Comparison of ENCODE assay signal across 2 cellular contexts in the genomic region with DNA sequence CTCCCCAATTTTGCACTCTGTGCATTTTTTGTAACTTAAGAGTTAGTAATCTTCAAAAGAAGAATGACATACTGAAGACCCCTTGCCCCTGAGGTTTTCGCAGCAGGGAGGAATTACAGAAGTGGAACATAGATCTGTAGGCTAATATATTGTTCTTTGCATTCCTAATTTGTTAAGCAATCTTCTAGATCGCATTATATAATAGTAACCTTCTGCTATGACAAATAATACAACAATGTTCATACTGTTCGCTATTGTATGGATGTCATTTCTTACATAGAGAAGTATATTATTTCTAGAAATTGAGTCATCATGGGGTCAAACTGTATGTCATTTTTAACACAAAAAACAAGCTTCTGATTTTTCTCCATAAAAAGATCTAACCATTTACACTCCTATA.
TF ChIP-seq lines count a peak whose summit lies in the region.

No MANE protein-coding gene starts in this region.

TF ChIP-seq in A549, 52 proteins besides CTCF, POLR2A, EP300 and RAD21 (continued from another document):
- TF ChIP-seq, protein P1, sequence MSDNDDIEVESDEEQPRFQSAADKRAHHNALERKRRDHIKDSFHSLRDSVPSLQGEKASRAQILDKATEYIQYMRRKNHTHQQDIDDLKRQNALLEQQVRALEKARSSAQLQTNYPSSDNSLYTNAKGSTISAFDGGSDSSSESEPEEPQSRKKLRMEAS (IDR thresholded peaks at IDR 0.05) = no peak

TF ChIP-seq in HepG2, 621 proteins besides CTCF, POLR2A, EP300 and RAD21 (continued from another document):
- TF ChIP-seq, protein P2, sequence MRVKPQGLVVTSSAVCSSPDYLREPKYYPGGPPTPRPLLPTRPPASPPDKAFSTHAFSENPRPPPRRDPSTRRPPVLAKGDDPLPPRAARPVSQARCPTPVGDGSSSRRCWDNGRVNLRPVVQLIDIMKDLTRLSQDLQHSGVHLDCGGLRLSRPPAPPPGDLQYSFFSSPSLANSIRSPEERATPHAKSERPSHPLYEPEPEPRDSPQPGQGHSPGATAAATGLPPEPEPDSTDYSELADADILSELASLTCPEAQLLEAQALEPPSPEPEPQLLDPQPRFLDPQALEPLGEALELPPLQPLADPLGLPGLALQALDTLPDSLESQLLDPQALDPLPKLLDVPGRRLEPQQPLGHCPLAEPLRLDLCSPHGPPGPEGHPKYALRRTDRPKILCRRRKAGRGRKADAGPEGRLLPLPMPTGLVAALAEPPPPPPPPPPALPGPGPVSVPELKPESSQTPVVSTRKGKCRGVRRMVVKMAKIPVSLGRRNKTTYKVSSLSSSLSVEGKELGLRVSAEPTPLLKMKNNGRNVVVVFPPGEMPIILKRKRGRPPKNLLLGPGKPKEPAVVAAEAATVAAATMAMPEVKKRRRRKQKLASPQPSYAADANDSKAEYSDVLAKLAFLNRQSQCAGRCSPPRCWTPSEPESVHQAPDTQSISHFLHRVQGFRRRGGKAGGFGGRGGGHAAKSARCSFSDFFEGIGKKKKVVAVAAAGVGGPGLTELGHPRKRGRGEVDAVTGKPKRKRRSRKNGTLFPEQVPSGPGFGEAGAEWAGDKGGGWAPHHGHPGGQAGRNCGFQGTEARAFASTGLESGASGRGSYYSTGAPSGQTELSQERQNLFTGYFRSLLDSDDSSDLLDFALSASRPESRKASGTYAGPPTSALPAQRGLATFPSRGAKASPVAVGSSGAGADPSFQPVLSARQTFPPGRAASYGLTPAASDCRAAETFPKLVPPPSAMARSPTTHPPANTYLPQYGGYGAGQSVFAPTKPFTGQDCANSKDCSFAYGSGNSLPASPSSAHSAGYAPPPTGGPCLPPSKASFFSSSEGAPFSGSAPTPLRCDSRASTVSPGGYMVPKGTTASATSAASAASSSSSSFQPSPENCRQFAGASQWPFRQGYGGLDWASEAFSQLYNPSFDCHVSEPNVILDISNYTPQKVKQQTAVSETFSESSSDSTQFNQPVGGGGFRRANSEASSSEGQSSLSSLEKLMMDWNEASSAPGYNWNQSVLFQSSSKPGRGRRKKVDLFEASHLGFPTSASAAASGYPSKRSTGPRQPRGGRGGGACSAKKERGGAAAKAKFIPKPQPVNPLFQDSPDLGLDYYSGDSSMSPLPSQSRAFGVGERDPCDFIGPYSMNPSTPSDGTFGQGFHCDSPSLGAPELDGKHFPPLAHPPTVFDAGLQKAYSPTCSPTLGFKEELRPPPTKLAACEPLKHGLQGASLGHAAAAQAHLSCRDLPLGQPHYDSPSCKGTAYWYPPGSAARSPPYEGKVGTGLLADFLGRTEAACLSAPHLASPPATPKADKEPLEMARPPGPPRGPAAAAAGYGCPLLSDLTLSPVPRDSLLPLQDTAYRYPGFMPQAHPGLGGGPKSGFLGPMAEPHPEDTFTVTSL (CRISPR knock-in tag; IDR thresholded peaks at IDR 0.05; ENCODE audit: borderline replicate concordance) = no peak
- no peak for TF ChIP-seq GATA4 (IDR thresholded peaks at IDR 0.05; ENCODE audit: borderline replicate concordance, low read depth)
- no peak for TF ChIP-seq ZNF577 (CRISPR knock-in tag; IDR thresholded peaks at IDR 0.05; ENCODE audit: borderline replicate concordance, low read depth)
- TF ChIP-seq, protein P3, sequence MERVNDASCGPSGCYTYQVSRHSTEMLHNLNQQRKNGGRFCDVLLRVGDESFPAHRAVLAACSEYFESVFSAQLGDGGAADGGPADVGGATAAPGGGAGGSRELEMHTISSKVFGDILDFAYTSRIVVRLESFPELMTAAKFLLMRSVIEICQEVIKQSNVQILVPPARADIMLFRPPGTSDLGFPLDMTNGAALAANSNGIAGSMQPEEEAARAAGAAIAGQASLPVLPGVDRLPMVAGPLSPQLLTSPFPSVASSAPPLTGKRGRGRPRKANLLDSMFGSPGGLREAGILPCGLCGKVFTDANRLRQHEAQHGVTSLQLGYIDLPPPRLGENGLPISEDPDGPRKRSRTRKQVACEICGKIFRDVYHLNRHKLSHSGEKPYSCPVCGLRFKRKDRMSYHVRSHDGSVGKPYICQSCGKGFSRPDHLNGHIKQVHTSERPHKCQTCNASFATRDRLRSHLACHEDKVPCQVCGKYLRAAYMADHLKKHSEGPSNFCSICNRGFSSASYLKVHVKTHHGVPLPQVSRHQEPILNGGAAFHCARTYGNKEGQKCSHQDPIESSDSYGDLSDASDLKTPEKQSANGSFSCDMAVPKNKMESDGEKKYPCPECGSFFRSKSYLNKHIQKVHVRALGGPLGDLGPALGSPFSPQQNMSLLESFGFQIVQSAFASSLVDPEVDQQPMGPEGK (CRISPR knock-in tag; IDR thresholded peaks at IDR 0.05) = no peak
- TF ChIP-seq, protein P4, sequence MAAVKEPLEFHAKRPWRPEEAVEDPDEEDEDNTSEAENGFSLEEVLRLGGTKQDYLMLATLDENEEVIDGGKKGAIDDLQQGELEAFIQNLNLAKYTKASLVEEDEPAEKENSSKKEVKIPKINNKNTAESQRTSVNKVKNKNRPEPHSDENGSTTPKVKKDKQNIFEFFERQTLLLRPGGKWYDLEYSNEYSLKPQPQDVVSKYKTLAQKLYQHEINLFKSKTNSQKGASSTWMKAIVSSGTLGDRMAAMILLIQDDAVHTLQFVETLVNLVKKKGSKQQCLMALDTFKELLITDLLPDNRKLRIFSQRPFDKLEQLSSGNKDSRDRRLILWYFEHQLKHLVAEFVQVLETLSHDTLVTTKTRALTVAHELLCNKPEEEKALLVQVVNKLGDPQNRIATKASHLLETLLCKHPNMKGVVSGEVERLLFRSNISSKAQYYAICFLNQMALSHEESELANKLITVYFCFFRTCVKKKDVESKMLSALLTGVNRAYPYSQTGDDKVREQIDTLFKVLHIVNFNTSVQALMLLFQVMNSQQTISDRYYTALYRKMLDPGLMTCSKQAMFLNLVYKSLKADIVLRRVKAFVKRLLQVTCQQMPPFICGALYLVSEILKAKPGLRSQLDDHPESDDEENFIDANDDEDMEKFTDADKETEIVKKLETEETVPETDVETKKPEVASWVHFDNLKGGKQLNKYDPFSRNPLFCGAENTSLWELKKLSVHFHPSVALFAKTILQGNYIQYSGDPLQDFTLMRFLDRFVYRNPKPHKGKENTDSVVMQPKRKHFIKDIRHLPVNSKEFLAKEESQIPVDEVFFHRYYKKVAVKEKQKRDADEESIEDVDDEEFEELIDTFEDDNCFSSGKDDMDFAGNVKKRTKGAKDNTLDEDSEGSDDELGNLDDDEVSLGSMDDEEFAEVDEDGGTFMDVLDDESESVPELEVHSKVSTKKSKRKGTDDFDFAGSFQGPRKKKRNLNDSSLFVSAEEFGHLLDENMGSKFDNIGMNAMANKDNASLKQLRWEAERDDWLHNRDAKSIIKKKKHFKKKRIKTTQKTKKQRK (IDR thresholded peaks at IDR 0.05; ENCODE audit: low read length) = no peak
- TF ChIP-seq, protein P5, sequence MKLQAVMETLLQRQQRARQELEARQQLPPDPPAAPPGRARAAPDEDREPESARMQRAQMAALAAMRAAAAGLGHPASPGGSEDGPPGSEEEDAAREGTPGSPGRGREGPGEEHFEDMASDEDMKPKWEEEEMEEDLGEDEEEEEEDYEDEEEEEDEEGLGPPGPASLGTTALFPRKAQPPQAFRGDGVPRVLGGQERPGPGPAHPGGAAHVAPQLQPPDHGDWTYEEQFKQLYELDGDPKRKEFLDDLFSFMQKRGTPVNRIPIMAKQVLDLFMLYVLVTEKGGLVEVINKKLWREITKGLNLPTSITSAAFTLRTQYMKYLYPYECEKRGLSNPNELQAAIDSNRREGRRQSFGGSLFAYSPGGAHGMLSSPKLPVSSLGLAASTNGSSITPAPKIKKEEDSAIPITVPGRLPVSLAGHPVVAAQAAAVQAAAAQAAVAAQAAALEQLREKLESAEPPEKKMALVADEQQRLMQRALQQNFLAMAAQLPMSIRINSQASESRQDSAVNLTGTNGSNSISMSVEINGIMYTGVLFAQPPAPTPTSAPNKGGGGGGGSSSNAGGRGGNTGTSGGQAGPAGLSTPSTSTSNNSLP (IDR thresholded peaks at IDR 0.05; ENCODE audit: low read depth, low read length) = no peak
- no peak for TF ChIP-seq PLRG1 (conservative IDR thresholded peaks at IDR 0.05)
- TF ChIP-seq THAP11 (CRISPR knock-in tag; IDR thresholded peaks at IDR 0.05) = no peak
- no peak for TF ChIP-seq SP2 (CRISPR knock-in tag; IDR thresholded peaks at IDR 0.05)
TF ChIP-seq in HepG2: peak in this region for 0.
